Comparison of ENCODE assay signal across 2 cellular contexts in the genomic region with DNA sequence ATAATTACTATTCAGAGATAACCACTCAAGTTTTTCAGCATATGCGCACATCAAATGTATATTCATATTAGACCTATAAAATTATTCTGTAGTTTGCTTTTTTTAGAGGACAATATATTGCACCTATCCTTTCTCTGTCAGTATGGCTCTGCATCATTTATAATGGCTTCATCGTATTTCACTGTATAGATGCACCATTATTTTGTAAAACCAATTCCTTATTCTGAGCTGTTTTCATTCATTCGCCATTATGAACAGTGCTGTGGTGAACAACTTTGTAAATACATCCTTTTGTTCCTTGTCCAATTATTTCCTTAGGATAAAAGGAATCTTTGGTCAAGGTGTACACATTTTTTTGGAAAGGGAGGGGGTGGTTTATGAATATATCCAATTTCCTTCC.
TF ChIP-seq lines count a peak whose summit lies in the region.

No MANE protein-coding gene starts in this region.

TF ChIP-seq in A549, 52 proteins besides CTCF, POLR2A, EP300 and RAD21:
- TF ChIP-seq HEYL (CRISPR knock-in tag; IDR thresholded peaks at IDR 0.05) = no peak
- TF ChIP-seq FOSB (CRISPR knock-in tag; IDR thresholded peaks at IDR 0.05) = no peak
- TF ChIP-seq EHF (CRISPR knock-in tag; IDR thresholded peaks at IDR 0.05) = no peak
- no peak for TF ChIP-seq ZSCAN20 (CRISPR knock-in tag; IDR thresholded peaks at IDR 0.05)
- TF ChIP-seq JUN (IDR thresholded peaks at IDR 0.05) = no peak
- no peak for TF ChIP-seq BHLHE40 (IDR thresholded peaks at IDR 0.05; ENCODE audit: low read depth, low read length)
- no peak for TF ChIP-seq ESRRA (IDR thresholded peaks at IDR 0.05; ENCODE audit: borderline replicate concordance, low read length)
- no peak for TF ChIP-seq ZNF302 (CRISPR knock-in tag; IDR thresholded peaks at IDR 0.05)
TF ChIP-seq in A549: peak in this region for 0.

TF ChIP-seq in GM12878, 131 proteins besides CTCF, POLR2A, EP300 and RAD21:
- TF ChIP-seq ETV6 (conservative IDR thresholded peaks at IDR 0.05 in 1 of 2, IDR thresholded peaks at IDR 0.05 in 1 of 2; ENCODE audit: borderline replicate concordance in 1 of 2, low read depth in 1 of 2) (peak in 1 of 2 experiments; percentile 87; a peak in 1 of 4 replicates), NFXL1 (IDR thresholded peaks at IDR 0.05; ENCODE audit: borderline replicate concordance) (peak; percentile 87), HDAC2 (IDR thresholded peaks at IDR 0.05) (no peak), ZNF274 (IDR thresholded peaks at IDR 0.05; ENCODE audit: insufficient read depth, insufficient read length) (no peak)
